In genomic region chr1:46203738-46204405, GRCh38 we compare ENCODE assay signal across 1 cellular context.
TF ChIP-seq lines count a peak whose summit lies in the region.

No MANE protein-coding gene starts in this region.

TF ChIP-seq in GM12878, 131 proteins besides CTCF, POLR2A, EP300 and RAD21:
- TF ChIP-seq NRF1 (conservative IDR thresholded peaks at IDR 0.05; ENCODE audit: low read depth, low read length), result no peak
